1 cellular context compared by ENCODE assay signal in the genomic region with DNA sequence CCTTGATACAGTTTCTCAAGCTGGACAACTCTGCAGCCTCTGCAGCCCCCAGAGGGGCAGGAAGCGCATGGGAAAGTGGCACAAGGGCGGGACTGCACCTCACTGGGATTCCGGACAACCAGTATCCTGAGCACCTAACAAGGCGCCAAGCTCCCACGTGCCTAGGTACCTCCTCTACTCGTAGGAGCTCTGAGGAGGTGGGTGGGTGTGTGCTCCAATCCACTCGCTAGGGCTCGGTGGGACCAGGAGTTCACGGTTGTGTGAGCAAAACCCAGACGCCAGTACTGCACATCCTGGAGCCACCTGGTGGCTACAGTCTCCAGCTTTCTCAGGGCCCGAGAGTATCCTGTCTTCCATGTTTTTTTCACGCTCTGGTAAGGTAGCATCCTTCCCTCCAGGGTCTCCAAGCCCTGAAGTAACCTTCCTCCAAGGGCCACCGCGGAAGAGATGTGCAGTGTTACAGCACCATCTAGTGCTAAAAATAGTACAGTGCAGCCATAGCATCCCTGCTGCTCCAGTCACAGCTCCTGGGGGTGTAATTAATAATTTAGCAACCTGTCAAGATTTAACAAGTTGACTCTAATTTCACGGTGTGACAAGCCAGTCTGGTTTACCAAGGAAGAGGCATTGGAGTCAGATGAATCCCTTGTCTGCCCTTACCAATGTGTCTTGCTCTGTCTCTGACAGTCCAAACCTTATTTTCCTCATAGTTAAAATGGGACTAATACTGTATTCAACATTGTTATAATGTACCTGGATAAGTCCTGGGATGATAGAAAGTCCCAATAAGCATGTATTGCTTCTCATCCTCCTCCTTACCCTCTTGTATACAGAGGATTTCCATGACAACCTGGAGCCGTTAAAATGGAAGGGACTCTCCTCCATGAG.
TF ChIP-seq lines count a peak whose summit lies in the region.

No MANE protein-coding gene starts in this region.

TF ChIP-seq in GM12878, 131 proteins besides CTCF, POLR2A, EP300 and RAD21 (continued from another document):
- TF ChIP-seq, protein P1, sequence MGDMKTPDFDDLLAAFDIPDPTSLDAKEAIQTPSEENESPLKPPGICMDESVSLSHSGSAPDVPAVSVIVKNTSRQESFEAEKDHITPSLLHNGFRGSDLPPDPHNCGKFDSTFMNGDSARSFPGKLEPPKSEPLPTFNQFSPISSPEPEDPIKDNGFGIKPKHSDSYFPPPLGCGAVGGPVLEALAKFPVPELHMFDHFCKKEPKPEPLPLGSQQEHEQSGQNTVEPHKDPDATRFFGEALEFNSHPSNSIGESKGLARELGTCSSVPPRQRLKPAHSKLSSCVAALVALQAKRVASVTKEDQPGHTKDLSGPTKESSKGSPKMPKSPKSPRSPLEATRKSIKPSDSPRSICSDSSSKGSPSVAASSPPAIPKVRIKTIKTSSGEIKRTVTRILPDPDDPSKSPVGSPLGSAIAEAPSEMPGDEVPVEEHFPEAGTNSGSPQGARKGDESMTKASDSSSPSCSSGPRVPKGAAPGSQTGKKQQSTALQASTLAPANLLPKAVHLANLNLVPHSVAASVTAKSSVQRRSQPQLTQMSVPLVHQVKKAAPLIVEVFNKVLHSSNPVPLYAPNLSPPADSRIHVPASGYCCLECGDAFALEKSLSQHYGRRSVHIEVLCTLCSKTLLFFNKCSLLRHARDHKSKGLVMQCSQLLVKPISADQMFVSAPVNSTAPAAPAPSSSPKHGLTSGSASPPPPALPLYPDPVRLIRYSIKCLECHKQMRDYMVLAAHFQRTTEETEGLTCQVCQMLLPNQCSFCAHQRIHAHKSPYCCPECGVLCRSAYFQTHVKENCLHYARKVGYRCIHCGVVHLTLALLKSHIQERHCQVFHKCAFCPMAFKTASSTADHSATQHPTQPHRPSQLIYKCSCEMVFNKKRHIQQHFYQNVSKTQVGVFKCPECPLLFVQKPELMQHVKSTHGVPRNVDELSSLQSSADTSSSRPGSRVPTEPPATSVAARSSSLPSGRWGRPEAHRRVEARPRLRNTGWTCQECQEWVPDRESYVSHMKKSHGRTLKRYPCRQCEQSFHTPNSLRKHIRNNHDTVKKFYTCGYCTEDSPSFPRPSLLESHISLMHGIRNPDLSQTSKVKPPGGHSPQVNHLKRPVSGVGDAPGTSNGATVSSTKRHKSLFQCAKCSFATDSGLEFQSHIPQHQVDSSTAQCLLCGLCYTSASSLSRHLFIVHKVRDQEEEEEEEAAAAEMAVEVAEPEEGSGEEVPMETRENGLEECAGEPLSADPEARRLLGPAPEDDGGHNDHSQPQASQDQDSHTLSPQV (IDR thresholded peaks at IDR 0.05), result no peak
- TF ChIP-seq MTA2 (IDR thresholded peaks at IDR 0.05; ENCODE audit: low read depth) (no peak), POLR2AphosphoS2 (IDR thresholded peaks at IDR 0.05; ENCODE audit: low read depth, low read length) (no peak), BMI1 (IDR thresholded peaks at IDR 0.05; ENCODE audit: borderline replicate concordance) (no peak), NBN (IDR thresholded peaks at IDR 0.05) (no peak), NFXL1 (IDR thresholded peaks at IDR 0.05; ENCODE audit: borderline replicate concordance) (no peak), TCF3 (IDR thresholded peaks at IDR 0.05; ENCODE audit: borderline replicate concordance, insufficient read depth, low read depth, low read length) (no peak), BACH1 (IDR thresholded peaks at IDR 0.05; ENCODE audit: borderline replicate concordance) (no peak), RAD51 (IDR thresholded peaks at IDR 0.05) (no peak), SPI1 (IDR thresholded peaks at IDR 0.05; ENCODE audit: borderline replicate concordance, insufficient read depth, low read depth, low read length) (no peak), ETV6 (conservative IDR thresholded peaks at IDR 0.05 in 1 of 2, IDR thresholded peaks at IDR 0.05 in 1 of 2; ENCODE audit: borderline replicate concordance in 1 of 2, low read depth in 1 of 2) (no peak), POLR2AphosphoS5 (IDR thresholded peaks at IDR 0.05; ENCODE audit: low read length) (peak; percentile 30; the same call in 1 of the 2 replicates), CREB1 (IDR thresholded peaks at IDR 0.05; ENCODE audit: low read depth) (no peak), YY1 (IDR thresholded peaks at IDR 0.05; ENCODE audit: low read depth, low read length) (peak; percentile 47; the same call in 1 of the 2 replicates)
- TF ChIP-seq, protein P2, sequence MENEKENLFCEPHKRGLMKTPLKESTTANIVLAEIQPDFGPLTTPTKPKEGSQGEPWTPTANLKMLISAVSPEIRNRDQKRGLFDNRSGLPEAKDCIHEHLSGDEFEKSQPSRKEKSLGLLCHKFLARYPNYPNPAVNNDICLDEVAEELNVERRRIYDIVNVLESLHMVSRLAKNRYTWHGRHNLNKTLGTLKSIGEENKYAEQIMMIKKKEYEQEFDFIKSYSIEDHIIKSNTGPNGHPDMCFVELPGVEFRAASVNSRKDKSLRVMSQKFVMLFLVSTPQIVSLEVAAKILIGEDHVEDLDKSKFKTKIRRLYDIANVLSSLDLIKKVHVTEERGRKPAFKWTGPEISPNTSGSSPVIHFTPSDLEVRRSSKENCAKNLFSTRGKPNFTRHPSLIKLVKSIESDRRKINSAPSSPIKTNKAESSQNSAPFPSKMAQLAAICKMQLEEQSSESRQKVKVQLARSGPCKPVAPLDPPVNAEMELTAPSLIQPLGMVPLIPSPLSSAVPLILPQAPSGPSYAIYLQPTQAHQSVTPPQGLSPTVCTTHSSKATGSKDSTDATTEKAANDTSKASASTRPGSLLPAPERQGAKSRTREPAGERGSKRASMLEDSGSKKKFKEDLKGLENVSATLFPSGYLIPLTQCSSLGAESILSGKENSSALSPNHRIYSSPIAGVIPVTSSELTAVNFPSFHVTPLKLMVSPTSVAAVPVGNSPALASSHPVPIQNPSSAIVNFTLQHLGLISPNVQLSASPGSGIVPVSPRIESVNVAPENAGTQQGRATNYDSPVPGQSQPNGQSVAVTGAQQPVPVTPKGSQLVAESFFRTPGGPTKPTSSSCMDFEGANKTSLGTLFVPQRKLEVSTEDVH (IDR thresholded peaks at IDR 0.05; ENCODE audit: low read depth, partially characterized antibody), result no peak
- TF ChIP-seq, protein P3, sequence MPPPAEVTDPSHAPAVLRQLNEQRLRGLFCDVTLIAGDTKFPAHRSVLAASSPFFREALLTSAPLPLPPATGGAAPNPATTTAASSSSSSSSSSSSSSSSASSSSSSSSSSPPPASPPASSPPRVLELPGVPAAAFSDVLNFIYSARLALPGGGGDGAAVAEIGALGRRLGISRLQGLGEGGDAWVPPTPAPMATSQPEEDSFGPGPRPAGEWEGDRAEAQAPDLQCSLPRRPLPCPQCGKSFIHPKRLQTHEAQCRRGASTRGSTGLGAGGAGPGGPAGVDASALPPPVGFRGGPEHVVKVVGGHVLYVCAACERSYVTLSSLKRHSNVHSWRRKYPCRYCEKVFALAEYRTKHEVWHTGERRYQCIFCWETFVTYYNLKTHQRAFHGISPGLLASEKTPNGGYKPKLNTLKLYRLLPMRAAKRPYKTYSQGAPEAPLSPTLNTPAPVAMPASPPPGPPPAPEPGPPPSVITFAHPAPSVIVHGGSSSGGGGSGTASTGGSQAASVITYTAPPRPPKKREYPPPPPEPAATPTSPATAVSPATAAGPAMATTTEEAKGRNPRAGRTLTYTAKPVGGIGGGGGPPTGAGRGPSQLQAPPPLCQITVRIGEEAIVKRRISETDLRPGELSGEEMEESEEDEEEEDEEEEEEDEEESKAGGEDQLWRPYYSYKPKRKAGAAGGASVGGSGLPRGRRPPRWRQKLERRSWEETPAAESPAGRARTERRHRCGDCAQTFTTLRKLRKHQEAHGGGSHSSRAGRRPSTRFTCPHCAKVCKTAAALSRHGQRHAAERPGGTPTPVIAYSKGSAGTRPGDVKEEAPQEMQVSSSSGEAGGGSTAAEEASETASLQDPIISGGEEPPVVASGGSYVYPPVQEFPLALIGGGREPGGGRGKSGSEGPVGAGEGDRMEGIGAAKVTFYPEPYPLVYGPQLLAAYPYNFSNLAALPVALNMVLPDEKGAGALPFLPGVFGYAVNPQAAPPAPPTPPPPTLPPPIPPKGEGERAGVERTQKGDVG (CRISPR knock-in tag; IDR thresholded peaks at IDR 0.05), result no peak
- TF ChIP-seq, protein P4, sequence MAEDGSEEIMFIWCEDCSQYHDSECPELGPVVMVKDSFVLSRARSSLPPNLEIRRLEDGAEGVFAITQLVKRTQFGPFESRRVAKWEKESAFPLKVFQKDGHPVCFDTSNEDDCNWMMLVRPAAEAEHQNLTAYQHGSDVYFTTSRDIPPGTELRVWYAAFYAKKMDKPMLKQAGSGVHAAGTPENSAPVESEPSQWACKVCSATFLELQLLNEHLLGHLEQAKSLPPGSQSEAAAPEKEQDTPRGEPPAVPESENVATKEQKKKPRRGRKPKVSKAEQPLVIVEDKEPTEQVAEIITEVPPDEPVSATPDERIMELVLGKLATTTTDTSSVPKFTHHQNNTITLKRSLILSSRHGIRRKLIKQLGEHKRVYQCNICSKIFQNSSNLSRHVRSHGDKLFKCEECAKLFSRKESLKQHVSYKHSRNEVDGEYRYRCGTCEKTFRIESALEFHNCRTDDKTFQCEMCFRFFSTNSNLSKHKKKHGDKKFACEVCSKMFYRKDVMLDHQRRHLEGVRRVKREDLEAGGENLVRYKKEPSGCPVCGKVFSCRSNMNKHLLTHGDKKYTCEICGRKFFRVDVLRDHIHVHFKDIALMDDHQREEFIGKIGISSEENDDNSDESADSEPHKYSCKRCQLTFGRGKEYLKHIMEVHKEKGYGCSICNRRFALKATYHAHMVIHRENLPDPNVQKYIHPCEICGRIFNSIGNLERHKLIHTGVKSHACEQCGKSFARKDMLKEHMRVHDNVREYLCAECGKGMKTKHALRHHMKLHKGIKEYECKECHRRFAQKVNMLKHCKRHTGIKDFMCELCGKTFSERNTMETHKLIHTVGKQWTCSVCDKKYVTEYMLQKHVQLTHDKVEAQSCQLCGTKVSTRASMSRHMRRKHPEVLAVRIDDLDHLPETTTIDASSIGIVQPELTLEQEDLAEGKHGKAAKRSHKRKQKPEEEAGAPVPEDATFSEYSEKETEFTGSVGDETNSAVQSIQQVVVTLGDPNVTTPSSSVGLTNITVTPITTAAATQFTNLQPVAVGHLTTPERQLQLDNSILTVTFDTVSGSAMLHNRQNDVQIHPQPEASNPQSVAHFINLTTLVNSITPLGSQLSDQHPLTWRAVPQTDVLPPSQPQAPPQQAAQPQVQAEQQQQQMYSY (CRISPR knock-in tag; IDR thresholded peaks at IDR 0.05), result no peak
